Comparison of ENCODE assay signal across 8 cellular contexts in genomic region chr19:8444677-8445487, GRCh38. TPM values are rescaled to one million over a fixed set of nuclear protein-coding genes. Genes with fewer than 3 reads are reported as not detected.
A peak's percentile ranks its signal among the peaks of the same experiment; 100 is the strongest.
DNase-seq lines count a peak whose midpoint lies in the region; ATAC-seq and TF ChIP-seq lines count a peak whose summit lies in the region.

Gene HNRNPM (plus strand): TSS chr19:8444975. CDS start chr19:8444999, 24 bp downstream.

- H3K4me1 Mint-ChIP-seq in T-helper 1 cell treated with Interleukin-12 subunit alpha and Interleukin-12 subunit beta and Interleukin-4 antibody, amounts not matched to agents 30 μg/mL and 1 μg/mL, for 36 hours (ENCODE audit: low read depth): peaks cover 33% of the 10 kb centered on the region
- peaks cover 41% of the 10 kb centered on the region for H3K4me1 Mint-ChIP-seq in progenitor cell of endocrine pancreas (ENCODE audit: low read depth)

- H3K4me3 ChIP-seq in left ventricle myocardium inferior: peak within 1 kb of the TSS; percentile 100

- H3K27me3 ChIP-seq in left ventricle myocardium inferior (ENCODE audit: low read depth): no peaks in the 10 kb centered on the region

- H3K36me3 ChIP-seq in left ventricle myocardium inferior: peaks cover 15% of the 10 kb centered on the region

- peak within 1 kb of the TSS; percentile 99 for H3K27ac ChIP-seq in left ventricle myocardium inferior (replicated peaks)

- H3K4me1 ChIP-seq in left ventricle myocardium inferior: peaks cover 54% of the 10 kb centered on the region

- TF ChIP-seq CTCF in GM13977 (IDR thresholded peaks at IDR 0.05; ENCODE audit: extremely low read depth, insufficient read depth, missing control alignments) (no peak), left ventricle myocardium inferior (IDR thresholded peaks at IDR 0.05; ENCODE audit: borderline replicate concordance) (no peak), progenitor cell of endocrine pancreas (IDR thresholded peaks at IDR 0.05; ENCODE audit: unreplicated experiment) (no peak)

- in situ Hi-C loops in GM13977 (cut with MboI; ENCODE audit: low pct_unique_long_range_greater_than_20kb, low sequenced_read_pairs, unreplicated experiment): no loop called here

- peak; percentile 81 for ATAC-seq in HG02884 (IDR thresholded peaks at IDR 0.05; ENCODE audit: unreplicated experiment)

- H3K36me3 Mint-ChIP-seq in T-helper 1 cell treated with Interleukin-12 subunit alpha and Interleukin-12 subunit beta and Interleukin-4 antibody, amounts not matched to agents 30 μg/mL and 1 μg/mL, for 36 hours (ENCODE audit: low read depth): peaks cover 22% of the 10 kb centered on the region
- peaks cover 13% of the 10 kb centered on the region for H3K36me3 Mint-ChIP-seq in progenitor cell of endocrine pancreas (ENCODE audit: insufficient read depth)

- intact Hi-C loops in left ventricle myocardium inferior (cut with micrococcal nuclease): no loop called here

- H3K27ac Mint-ChIP-seq in T-helper 1 cell treated with Interleukin-12 subunit alpha and Interleukin-12 subunit beta and Interleukin-4 antibody, amounts not matched to agents 30 μg/mL and 1 μg/mL, for 36 hours: peak within 1 kb of the TSS; percentile 97
- H3K27ac Mint-ChIP-seq in progenitor cell of endocrine pancreas: peak within 1 kb of the TSS; percentile 99

- H3K9me3 ChIP-seq in left ventricle myocardium inferior (replicated peaks): no peaks in the 10 kb centered on the region

- DNase-seq in GM13977 (ENCODE audit: low spot score): peak; percentile 99
- DNase-seq in NCI-H1694 (lab: John Stamatoyannopoulos, UW): peak; percentile 87
- peak; percentile 77 to 100 (median 97) for DNase-seq in amygdala (lab: John Stamatoyannopoulos, UW)
- DNase-seq in left ventricle myocardium inferior: peak; percentile 100
- peak; percentile 100 for DNase-seq in progenitor cell of endocrine pancreas (ENCODE audit: low spot score, unreplicated experiment)
- peak; percentile 100 for DNase-seq in ureter (ENCODE audit: low spot score)

- H3K9me3 Mint-ChIP-seq in T-helper 1 cell treated with Interleukin-12 subunit alpha and Interleukin-12 subunit beta and Interleukin-4 antibody, amounts not matched to agents 30 μg/mL and 1 μg/mL, for 36 hours: no peaks in the 10 kb centered on the region
- H3K9me3 Mint-ChIP-seq in progenitor cell of endocrine pancreas (ENCODE audit: low read depth): no peaks in the 10 kb centered on the region

- peak within 1 kb of the TSS; percentile 98 for H3K4me3 Mint-ChIP-seq in T-helper 1 cell treated with Interleukin-12 subunit alpha and Interleukin-12 subunit beta and Interleukin-4 antibody, amounts not matched to agents 30 μg/mL and 1 μg/mL, for 36 hours
- peak within 1 kb of the TSS; percentile 95 for H3K4me3 Mint-ChIP-seq in progenitor cell of endocrine pancreas (ENCODE audit: low read depth)

- H3K27me3 Mint-ChIP-seq in T-helper 1 cell treated with Interleukin-12 subunit alpha and Interleukin-12 subunit beta and Interleukin-4 antibody, amounts not matched to agents 30 μg/mL and 1 μg/mL, for 36 hours (ENCODE audit: low read depth): no peaks in the 10 kb centered on the region
- no peaks in the 10 kb centered on the region for H3K27me3 Mint-ChIP-seq in progenitor cell of endocrine pancreas

RNA-seq across cellular contexts. Expression of gene HNRNPM, which starts in this region (rescaled TPM):
- total RNA-seq in left ventricle myocardium inferior: 104 TPM
- 320 and 333 TPM in 2 replicates for total RNA-seq in progenitor cell of endocrine pancreas
- 205 TPM for total RNA-seq in ureter

Comparison
In these comparisons a context has a peak if more than half of its experiments do, and no peak if none do; other contexts are left out.
1. Peak in every context shown above with its lines: DNase-seq, ATAC-seq, H3K4me3 ChIP-seq and H3K27ac ChIP-seq.